Comparison of ENCODE assay signal across 31 cellular contexts in genomic region chr1:216175714-216176113, GRCh38.
DNase-seq lines count a peak whose midpoint lies in the region; ATAC-seq and TF ChIP-seq lines count a peak whose summit lies in the region.
"Had no signal": no experiment of that assay in that cellular context is flagged by ENCODE, and none has a peak within 500 bp of the region (broad histone marks: within the 10 kb centered on the region; RNA-seq: fewer than 3 reads in every experiment).

No MANE protein-coding gene starts in this region.

- H3K36me3 ChIP-seq in MG63, result no peaks in the 10 kb centered on the region
- H3K36me3 ChIP-seq: BLaER1, heart left ventricle, lower lobe of right lung, prostate gland, right lobe of liver, SJCRH30, stomach, thyroid gland, uterus had no signal

- 0 out of 2 replicates have a peak, but pooled peaks have one; percentile 12 for TF ChIP-seq CTCF in WTC11 (IDR thresholded peaks at IDR 0.05)

- H3K27ac Mint-ChIP-seq in WTC11, result no peak overlapping the region
- H3K27ac Mint-ChIP-seq: activated B cell treated with CpG ODN at 0.5 μM for 24 hours; activated CD4-positive, alpha-beta T cell treated with anti-CD3 and anti-CD28 coated beads, Interleukin-2, amount 10 ng/mL, durations not matched to agents 7 days and 5 days; naive thymus-derived CD8-positive, alpha-beta T cell had no signal

- H3K27me3 ChIP-seq in MG63, result no peaks in the 10 kb centered on the region
- H3K27me3 ChIP-seq: BLaER1, heart left ventricle, right lobe of liver, SJCRH30, stomach, thyroid gland, uterus had no signal

- no peak overlapping the region for H3K4me3 Mint-ChIP-seq in WTC11
- H3K4me3 Mint-ChIP-seq: activated B cell treated with CpG ODN at 0.5 μM for 24 hours; activated CD4-positive, alpha-beta T cell treated with anti-CD3 and anti-CD28 coated beads, Interleukin-2, amount 10 ng/mL, durations not matched to agents 7 days and 5 days; naive thymus-derived CD8-positive, alpha-beta T cell had no signal

- no peaks in the 10 kb centered on the region for H3K9me3 Mint-ChIP-seq in WTC11
- H3K9me3 Mint-ChIP-seq: activated B cell treated with CpG ODN at 0.5 μM for 24 hours; activated CD4-positive, alpha-beta T cell treated with anti-CD3 and anti-CD28 coated beads, Interleukin-2, amount 10 ng/mL, durations not matched to agents 7 days and 5 days had no signal

- H3K4me3 ChIP-seq in MG63, result no peak overlapping the region
- H3K4me3 ChIP-seq: BLaER1, coronary artery, GM23248, heart left ventricle, lower lobe of right lung, prostate gland, right lobe of liver, SJCRH30, stomach, thyroid gland, uterus had no signal

- CTCF ChIA-PET in WTC11 (lab: Charles Lee), result interaction anchor here (0.6 to 1.8 kb wide), 9 partner anchors 18 to 174 kb away, joined by 3 to 14 read pairs (median 3); no protein-coding TSS in a partner anchor

- H3K9me3 ChIP-seq in MG63, result no peaks in the 10 kb centered on the region
- H3K9me3 ChIP-seq: BLaER1, heart left ventricle, lower lobe of right lung, prostate gland, right lobe of liver, SJCRH30, stomach, thyroid gland, uterus had no signal

- no peaks in the 10 kb centered on the region for H3K36me3 Mint-ChIP-seq in WTC11
- H3K36me3 Mint-ChIP-seq: naive thymus-derived CD8-positive, alpha-beta T cell had no signal

- ATAC-seq in WTC11, result peak; percentile 100
- ATAC-seq: heart left ventricle; lower lobe of right lung; naive thymus-derived CD8-positive, alpha-beta T cell; right lobe of liver had no signal

- DNase-seq in Daoy (ENCODE audit: low read depth) (peak; percentile 14), MG63 (peak; percentile 12), WTC11 (ENCODE audit: low spot score) (peak; percentile 64), iPS-NIHi7 (ENCODE audit: extremely low spot score) (peak; percentile 71), DMS153 treated with DMSO at 0.1 percent for 48 hours (lab: John Stamatoyannopoulos, UW; ENCODE audit: unreplicated experiment) (no peak), NCI-H1436 treated with DMSO at 0.1 percent for 48 hours (lab: John Stamatoyannopoulos, UW) (no peak), HPDE6-E6E7 (ENCODE audit: extremely low spot score) (no peak)
- DNase-seq: activated B cell treated with CpG ODN at 0.5 μM for 24 hours; activated CD4-positive, alpha-beta T cell treated with anti-CD3 and anti-CD28 coated beads, Interleukin-2, amount 10 ng/mL, durations not matched to agents 7 days and 5 days; activated gamma-delta T cell; activated T-cell treated with anti-CD3 and anti-CD28 coated beads, Interleukin-2, amount 50 U/mL, for 1 hour; effector memory CD4-positive, alpha-beta T cell; erythroblast; GDM1; GM23248; heart left ventricle; lower lobe of right lung; naive thymus-derived CD8-positive, alpha-beta T cell; NCI-H1417 treated with DMSO at 0.1 percent for 48 hours; NCI-H2081 treated with DMSO at 0.1 percent for 48 hours; NCI-H345; nucleus accumbens; right lobe of liver; SJCRH30; stomach; T1000; thyroid gland; uterus had no signal

- H3K27me3 Mint-ChIP-seq in WTC11 (ENCODE audit: low read depth), result no peaks in the 10 kb centered on the region
- H3K27me3 Mint-ChIP-seq: activated B cell treated with CpG ODN at 0.5 μM for 24 hours; activated CD4-positive, alpha-beta T cell treated with anti-CD3 and anti-CD28 coated beads, Interleukin-2, amount 10 ng/mL, durations not matched to agents 7 days and 5 days; naive thymus-derived CD8-positive, alpha-beta T cell had no signal

- H3K4me1 Mint-ChIP-seq in WTC11, result peaks cover 19% of the 10 kb centered on the region
- H3K4me1 Mint-ChIP-seq: activated B cell treated with CpG ODN at 0.5 μM for 24 hours; activated CD4-positive, alpha-beta T cell treated with anti-CD3 and anti-CD28 coated beads, Interleukin-2, amount 10 ng/mL, durations not matched to agents 7 days and 5 days; naive thymus-derived CD8-positive, alpha-beta T cell had no signal

- POLR2A ChIA-PET in WTC11 (lab: Charles Lee), result interaction anchor here (0.6 kb wide), 1 partner anchor 50 kb away, joined by 5 read pairs; no protein-coding TSS in a partner anchor

TF ChIP-seq in WTC11, 78 proteins besides CTCF, POLR2A, EP300 and RAD21 (continues in another document):
- TF ChIP-seq ATF1 (CRISPR knock-in tag; IDR thresholded peaks at IDR 0.05) (no peak), CREB1 (CRISPR knock-in tag; IDR thresholded peaks at IDR 0.05) (no peak), GABPB1 (CRISPR knock-in tag; IDR thresholded peaks at IDR 0.05) (no peak), ZNF317 (CRISPR knock-in tag; IDR thresholded peaks at IDR 0.05; ENCODE audit: borderline replicate concordance, low read depth) (no peak), RELA (CRISPR knock-in tag; IDR thresholded peaks at IDR 0.05; ENCODE audit: borderline replicate concordance) (no peak), MLX (CRISPR knock-in tag; IDR thresholded peaks at IDR 0.05) (no peak), PRDM15 (CRISPR knock-in tag; IDR thresholded peaks at IDR 0.05) (no peak)
- TF ChIP-seq, protein P1, sequence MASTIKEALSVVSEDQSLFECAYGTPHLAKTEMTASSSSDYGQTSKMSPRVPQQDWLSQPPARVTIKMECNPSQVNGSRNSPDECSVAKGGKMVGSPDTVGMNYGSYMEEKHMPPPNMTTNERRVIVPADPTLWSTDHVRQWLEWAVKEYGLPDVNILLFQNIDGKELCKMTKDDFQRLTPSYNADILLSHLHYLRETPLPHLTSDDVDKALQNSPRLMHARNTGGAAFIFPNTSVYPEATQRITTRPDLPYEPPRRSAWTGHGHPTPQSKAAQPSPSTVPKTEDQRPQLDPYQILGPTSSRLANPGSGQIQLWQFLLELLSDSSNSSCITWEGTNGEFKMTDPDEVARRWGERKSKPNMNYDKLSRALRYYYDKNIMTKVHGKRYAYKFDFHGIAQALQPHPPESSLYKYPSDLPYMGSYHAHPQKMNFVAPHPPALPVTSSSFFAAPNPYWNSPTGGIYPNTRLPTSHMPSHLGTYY (CRISPR knock-in tag; IDR thresholded peaks at IDR 0.05), result no peak
- TF ChIP-seq, protein P2, sequence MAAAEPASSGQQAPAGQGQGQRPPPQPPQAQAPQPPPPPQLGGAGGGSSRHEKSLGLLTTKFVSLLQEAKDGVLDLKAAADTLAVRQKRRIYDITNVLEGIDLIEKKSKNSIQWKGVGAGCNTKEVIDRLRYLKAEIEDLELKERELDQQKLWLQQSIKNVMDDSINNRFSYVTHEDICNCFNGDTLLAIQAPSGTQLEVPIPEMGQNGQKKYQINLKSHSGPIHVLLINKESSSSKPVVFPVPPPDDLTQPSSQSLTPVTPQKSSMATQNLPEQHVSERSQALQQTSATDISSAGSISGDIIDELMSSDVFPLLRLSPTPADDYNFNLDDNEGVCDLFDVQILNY (CRISPR knock-in tag; IDR thresholded peaks at IDR 0.05), result no peak

Comparison
In these comparisons a context has a peak if more than half of its experiments do, and no peak if none do; other contexts are left out.
1. DNase-seq: peak in Daoy (single experiment), MG63 (single experiment), WTC11 (single experiment) and iPS-NIHi7 (single experiment); none in DMS153 treated with DMSO at 0.1 percent for 48 hours (single experiment), NCI-H1436 treated with DMSO at 0.1 percent for 48 hours (single experiment) and HPDE6-E6E7 (single experiment).